10 cellular contexts compared by ENCODE assay signal in the genomic region with DNA sequence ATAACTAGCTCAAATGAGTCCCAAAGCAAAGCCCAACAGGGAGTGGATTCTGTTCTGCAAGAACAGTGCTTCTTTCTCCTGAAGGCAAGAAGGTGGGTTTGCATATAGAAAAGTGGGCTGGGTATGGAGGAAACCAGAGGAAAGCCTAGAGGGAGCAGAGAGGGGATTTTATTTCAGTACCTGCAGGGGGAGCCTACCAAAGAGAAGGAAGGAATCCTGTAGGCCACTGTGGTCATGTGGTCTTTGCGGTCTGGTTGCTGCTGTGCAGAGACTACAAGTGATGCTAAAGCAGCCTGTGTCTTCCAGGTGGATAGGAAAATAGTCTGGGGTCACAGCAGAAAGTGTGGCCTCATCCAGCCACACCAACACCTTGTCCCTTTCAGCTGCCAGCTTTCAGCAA. TPM values are rescaled to one million over a fixed set of nuclear protein-coding genes. Genes with fewer than 3 reads are reported as not detected.
DNase-seq lines count a peak whose midpoint lies in the region; ATAC-seq and TF ChIP-seq lines count a peak whose summit lies in the region.
"Had no signal": no experiment of that assay in that cellular context is flagged by ENCODE, and none has a peak within 500 bp of the region (broad histone marks: within the 10 kb centered on the region; RNA-seq: fewer than 3 reads in every experiment).

No MANE protein-coding gene starts in this region.

- no peaks in the 10 kb centered on the region for H3K9me3 ChIP-seq in HEK293 (ENCODE audit: control insufficient read depth, insufficient read depth, low read depth, low read length)
- H3K9me3 ChIP-seq in tibial nerve: no peaks in the 10 kb centered on the region

- H3K9me3 Mint-ChIP-seq in WTC11: no peaks in the 10 kb centered on the region

- no peaks in the 10 kb centered on the region for H3K36me3 Mint-ChIP-seq in WTC11

- H3K4me3 Mint-ChIP-seq in WTC11: no peak overlapping the region

- H3K36me3 ChIP-seq in HEK293 (ENCODE audit: control insufficient read depth in 2 of 2, insufficient read depth in 1 of 2, low read length in 2 of 2) (no peaks in the 10 kb centered on the region), kidney epithelial cell (ENCODE audit: control insufficient read depth, insufficient read depth, low read length) (no peaks in the 10 kb centered on the region), tibial nerve (no peaks in the 10 kb centered on the region)

- H3K27me3 Mint-ChIP-seq in WTC11 (ENCODE audit: low read depth): no peaks in the 10 kb centered on the region; the same call in none of the 2 replicates

- no peaks in the 10 kb centered on the region for H3K4me1 ChIP-seq in HEK293 (ENCODE audit: control insufficient read depth, insufficient read depth, low read length)
- H3K4me1 ChIP-seq in tibial nerve: no peaks in the 10 kb centered on the region

- H3K27ac ChIP-seq in HEK293 (ENCODE audit: extremely low read depth, low read depth, low read length) (no peak overlapping the region), caudate nucleus (ENCODE audit: low read depth, low read length) (no peak overlapping the region), tibial nerve (no peak overlapping the region)

- no peak for TF ChIP-seq POLR2A in tibial nerve (IDR thresholded peaks at IDR 0.05)

- POLR2A ChIA-PET in HEK293 (lab: Yijun Ruan, JAX): no interaction called here
- POLR2A ChIA-PET in WTC11 (lab: Charles Lee): no interaction called here

- no peak overlapping the region for H3K27ac Mint-ChIP-seq in WTC11

- CTCF ChIA-PET in HEK293 (lab: Yijun Ruan, JAX) (interaction anchor here (0.5 to 7.1 kb wide), 12 partner anchors 9 to 236 kb away, joined by 3 to 68 read pairs (median 4); a partner anchor contains a TSS), WTC11 (lab: Charles Lee) (interaction anchor here (0.7 to 7.0 kb wide), 11 partner anchors 10 to 236 kb away, joined by 3 to 47 read pairs (median 5); no protein-coding TSS in a partner anchor)

- whole genome bisulfite sequencing in tibial nerve, 2 donors: 38 to 42% methylated on average over 1 of the region's 1 CpG

- peaks cover 5% of the 10 kb centered on the region for H3K27me3 ChIP-seq in kidney epithelial cell (ENCODE audit: control insufficient read depth, insufficient read depth, low read length)
- H3K27me3 ChIP-seq in tibial nerve: peaks cover 0 to 26% of the 10 kb centered on the region in 2 donors

- ATAC-seq in WTC11 (peak; percentile 100), GM19395 (IDR thresholded peaks at IDR 0.05; ENCODE audit: unreplicated experiment) (no peak)

- DNase-seq in CMK (ENCODE audit: low read depth) (peak; percentile 48), WTC11 (ENCODE audit: low spot score) (peak; percentile 18), kidney epithelial cell (ENCODE audit: low read depth) (no peak), caudate nucleus (lab: John Stamatoyannopoulos, UW) (no peak), tibial nerve (ENCODE audit: low spot score in 2 of 2) (no peak), HuH-7.5 (ENCODE audit: low spot score) (no peak)

- H3K4me3 ChIP-seq in HEK293 (ENCODE audit: low read depth, low read length) (no peak overlapping the region), kidney epithelial cell (ENCODE audit: low read depth, low read length) (no peak overlapping the region), tibial nerve (no peak overlapping the region)
- H3K4me3 ChIP-seq: lung had no signal

- H3K4me1 Mint-ChIP-seq in WTC11: peaks cover 4% of the 10 kb centered on the region; the same call in 1 of the 2 replicates

- no peak for TF ChIP-seq EP300 in tibial nerve (IDR thresholded peaks at IDR 0.05)

- TF ChIP-seq CTCF in HEK293 (tag by site-specific recombination; IDR thresholded peaks at IDR 0.05) (no peak), WTC11 (IDR thresholded peaks at IDR 0.05) (no peak), kidney epithelial cell (IDR thresholded peaks at IDR 0.05; ENCODE audit: insufficient read depth, low read length, poor library complexity, severe bottlenecking) (peak; percentile 4), tibial nerve (IDR thresholded peaks at IDR 0.05) (peak in 1 of 5 experiments; percentile 7)

TF ChIP-seq in HEK293, 187 proteins besides CTCF, POLR2A, EP300 and RAD21 (continues in another document):
- TF ChIP-seq ZNF140 (tag by site-specific recombination; IDR thresholded peaks at IDR 0.05) (no peak), ZNF423 (tag by site-specific recombination; IDR thresholded peaks at IDR 0.05) (no peak), YY1 (tag by site-specific recombination; IDR thresholded peaks at IDR 0.05) (no peak), ZNF558 (tag by site-specific recombination; IDR thresholded peaks at IDR 0.05) (no peak)
- TF ChIP-seq, protein P1, sequence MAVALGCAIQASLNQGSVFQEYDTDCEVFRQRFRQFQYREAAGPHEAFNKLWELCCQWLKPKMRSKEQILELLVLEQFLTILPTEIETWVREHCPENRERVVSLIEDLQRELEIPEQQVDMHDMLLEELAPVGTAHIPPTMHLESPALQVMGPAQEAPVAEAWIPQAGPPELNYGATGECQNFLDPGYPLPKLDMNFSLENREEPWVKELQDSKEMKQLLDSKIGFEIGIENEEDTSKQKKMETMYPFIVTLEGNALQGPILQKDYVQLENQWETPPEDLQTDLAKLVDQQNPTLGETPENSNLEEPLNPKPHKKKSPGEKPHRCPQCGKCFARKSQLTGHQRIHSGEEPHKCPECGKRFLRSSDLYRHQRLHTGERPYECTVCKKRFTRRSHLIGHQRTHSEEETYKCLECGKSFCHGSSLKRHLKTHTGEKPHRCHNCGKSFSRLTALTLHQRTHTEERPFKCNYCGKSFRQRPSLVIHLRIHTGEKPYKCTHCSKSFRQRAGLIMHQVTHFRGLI (tag by site-specific recombination; IDR thresholded peaks at IDR 0.05): peak; percentile 55; the same call in 1 of the 2 replicates

TF ChIP-seq in WTC11, 78 proteins besides CTCF, POLR2A, EP300 and RAD21:
- TF ChIP-seq ZNF232 (CRISPR knock-in tag; IDR thresholded peaks at IDR 0.05): no peak
- TF ChIP-seq, protein P2, sequence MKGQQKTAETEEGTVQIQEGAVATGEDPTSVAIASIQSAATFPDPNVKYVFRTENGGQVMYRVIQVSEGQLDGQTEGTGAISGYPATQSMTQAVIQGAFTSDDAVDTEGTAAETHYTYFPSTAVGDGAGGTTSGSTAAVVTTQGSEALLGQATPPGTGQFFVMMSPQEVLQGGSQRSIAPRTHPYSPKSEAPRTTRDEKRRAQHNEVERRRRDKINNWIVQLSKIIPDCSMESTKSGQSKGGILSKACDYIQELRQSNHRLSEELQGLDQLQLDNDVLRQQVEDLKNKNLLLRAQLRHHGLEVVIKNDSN (CRISPR knock-in tag; IDR thresholded peaks at IDR 0.05): peak; percentile 82
- TF ChIP-seq ZNF396 (CRISPR knock-in tag; IDR thresholded peaks at IDR 0.05; ENCODE audit: borderline replicate concordance): no peak
- TF ChIP-seq ESRRA (CRISPR knock-in tag; IDR thresholded peaks at IDR 0.05; ENCODE audit: borderline replicate concordance): no peak
- no peak for TF ChIP-seq GABPB1 (CRISPR knock-in tag; IDR thresholded peaks at IDR 0.05)
- TF ChIP-seq, protein P3, sequence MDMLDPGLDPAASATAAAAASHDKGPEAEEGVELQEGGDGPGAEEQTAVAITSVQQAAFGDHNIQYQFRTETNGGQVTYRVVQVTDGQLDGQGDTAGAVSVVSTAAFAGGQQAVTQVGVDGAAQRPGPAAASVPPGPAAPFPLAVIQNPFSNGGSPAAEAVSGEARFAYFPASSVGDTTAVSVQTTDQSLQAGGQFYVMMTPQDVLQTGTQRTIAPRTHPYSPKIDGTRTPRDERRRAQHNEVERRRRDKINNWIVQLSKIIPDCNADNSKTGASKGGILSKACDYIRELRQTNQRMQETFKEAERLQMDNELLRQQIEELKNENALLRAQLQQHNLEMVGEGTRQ (CRISPR knock-in tag; IDR thresholded peaks at IDR 0.05): peak; percentile 85
- no peak for TF ChIP-seq MXD4 (CRISPR knock-in tag; IDR thresholded peaks at IDR 0.05; ENCODE audit: borderline replicate concordance)
- TF ChIP-seq SOX15 (CRISPR knock-in tag; IDR thresholded peaks at IDR 0.05): no peak
- no peak for TF ChIP-seq TEAD4 (CRISPR knock-in tag; IDR thresholded peaks at IDR 0.05)
- TF ChIP-seq ETV6 (CRISPR knock-in tag; IDR thresholded peaks at IDR 0.05): no peak
- TF ChIP-seq, protein P4, sequence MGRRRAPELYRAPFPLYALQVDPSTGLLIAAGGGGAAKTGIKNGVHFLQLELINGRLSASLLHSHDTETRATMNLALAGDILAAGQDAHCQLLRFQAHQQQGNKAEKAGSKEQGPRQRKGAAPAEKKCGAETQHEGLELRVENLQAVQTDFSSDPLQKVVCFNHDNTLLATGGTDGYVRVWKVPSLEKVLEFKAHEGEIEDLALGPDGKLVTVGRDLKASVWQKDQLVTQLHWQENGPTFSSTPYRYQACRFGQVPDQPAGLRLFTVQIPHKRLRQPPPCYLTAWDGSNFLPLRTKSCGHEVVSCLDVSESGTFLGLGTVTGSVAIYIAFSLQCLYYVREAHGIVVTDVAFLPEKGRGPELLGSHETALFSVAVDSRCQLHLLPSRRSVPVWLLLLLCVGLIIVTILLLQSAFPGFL (CRISPR knock-in tag; IDR thresholded peaks at IDR 0.05; ENCODE audit: borderline replicate concordance): no peak
- TF ChIP-seq JUN (CRISPR knock-in tag; IDR thresholded peaks at IDR 0.05): no peak
- TF ChIP-seq, protein P5, sequence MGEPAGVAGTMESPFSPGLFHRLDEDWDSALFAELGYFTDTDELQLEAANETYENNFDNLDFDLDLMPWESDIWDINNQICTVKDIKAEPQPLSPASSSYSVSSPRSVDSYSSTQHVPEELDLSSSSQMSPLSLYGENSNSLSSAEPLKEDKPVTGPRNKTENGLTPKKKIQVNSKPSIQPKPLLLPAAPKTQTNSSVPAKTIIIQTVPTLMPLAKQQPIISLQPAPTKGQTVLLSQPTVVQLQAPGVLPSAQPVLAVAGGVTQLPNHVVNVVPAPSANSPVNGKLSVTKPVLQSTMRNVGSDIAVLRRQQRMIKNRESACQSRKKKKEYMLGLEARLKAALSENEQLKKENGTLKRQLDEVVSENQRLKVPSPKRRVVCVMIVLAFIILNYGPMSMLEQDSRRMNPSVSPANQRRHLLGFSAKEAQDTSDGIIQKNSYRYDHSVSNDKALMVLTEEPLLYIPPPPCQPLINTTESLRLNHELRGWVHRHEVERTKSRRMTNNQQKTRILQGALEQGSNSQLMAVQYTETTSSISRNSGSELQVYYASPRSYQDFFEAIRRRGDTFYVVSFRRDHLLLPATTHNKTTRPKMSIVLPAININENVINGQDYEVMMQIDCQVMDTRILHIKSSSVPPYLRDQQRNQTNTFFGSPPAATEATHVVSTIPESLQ (CRISPR knock-in tag; IDR thresholded peaks at IDR 0.05): no peak
- no peak for TF ChIP-seq ZNF416 (CRISPR knock-in tag; IDR thresholded peaks at IDR 0.05)
TF ChIP-seq in WTC11: peak in this region for 2.

RNA-seq across cellular contexts. Expression of a gene that starts 33.2 kb away (rescaled TPM):
- total RNA-seq in WTC11 (2021) (0.34 to 0.57 TPM (median 0.55 TPM) in 3 replicates), kidney epithelial cell (0.08 and 5.5 TPM in 2 replicates), tibial nerve (100 to 1,000 TPM; 405 to 756 (median 580) TPM)

RNA-seq across cellular contexts. Expression of a gene that starts 51.4 kb away (rescaled TPM):
- total RNA-seq in WTC11 (2021): 4.1 to 6.0 TPM (median 5.0 TPM) in 3 replicates
- total RNA-seq in kidney epithelial cell: 0.25 and 0.27 TPM in 2 replicates
- not detected for total RNA-seq in tibial nerve
- total RNA-seq: LHCN-M2 had no signal

Comparison
In these comparisons a context has a peak if more than half of its experiments do, and no peak if none do; other contexts are left out.
1. DNase-seq: peak in CMK (single experiment) and WTC11 (single experiment); none in kidney epithelial cell (single experiment), caudate nucleus (0 of 61), tibial nerve (0 of 2) and HuH-7.5 (single experiment).
2. RNA of a gene that starts 33.2 kb away (total RNA-seq): 405 to 756 TPM in tibial nerve; 0.34 to 0.57 TPM in WTC11 and 0.08 to 5.5 TPM in kidney epithelial cell; every median in the first group is over 10 times any median in the second.